ENCODE assay signal across 8 cellular contexts in the genomic region with DNA sequence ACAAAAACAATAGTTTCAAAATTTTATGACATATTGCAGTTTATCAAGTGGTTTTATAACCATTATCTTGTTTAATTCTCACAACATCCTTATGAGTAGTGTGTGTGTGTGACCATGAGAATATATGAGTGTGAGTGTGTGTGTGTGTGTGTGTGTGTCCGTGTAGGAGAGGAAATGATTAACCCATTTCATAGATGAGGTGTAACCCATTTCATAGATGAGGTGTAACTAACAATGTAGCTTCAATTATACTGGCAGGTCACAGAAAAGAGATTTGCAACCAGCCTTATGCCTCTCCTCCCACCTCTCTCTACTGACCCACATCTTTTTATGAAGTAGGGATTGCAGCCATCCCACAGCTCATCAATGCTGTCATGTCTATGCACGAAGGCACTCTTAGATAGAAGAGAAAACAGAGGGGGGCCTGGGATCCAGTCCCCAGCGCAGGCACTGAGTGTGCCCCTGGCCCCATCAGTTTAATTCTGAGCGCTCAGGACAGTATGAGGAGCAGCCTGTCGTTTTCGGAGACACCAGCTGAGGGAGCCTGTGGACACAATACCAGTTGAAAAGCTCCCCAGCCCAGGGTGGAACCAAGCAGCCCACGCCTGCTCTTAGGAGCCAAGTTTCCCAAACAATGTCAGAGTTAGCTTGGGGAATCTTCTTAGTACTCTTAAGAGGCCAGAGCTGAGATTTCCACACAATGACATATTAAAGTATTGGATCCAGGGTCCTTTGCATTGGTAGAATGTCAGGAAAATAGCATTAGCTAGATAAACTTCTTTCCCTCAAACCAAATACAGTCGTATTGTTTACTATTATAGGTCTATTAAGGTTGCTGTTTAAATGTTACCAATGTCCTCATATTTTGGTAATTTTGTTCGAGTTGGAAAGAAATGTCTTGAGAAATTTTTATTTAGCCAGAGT.
DNase-seq lines count a peak whose midpoint lies in the region; ATAC-seq and TF ChIP-seq lines count a peak whose summit lies in the region.

No MANE protein-coding gene starts in this region.

- POLR2A ChIA-PET in HCT116 (lab: Charles Lee) = interaction anchor here (0.7 to 1.5 kb wide), 3 partner anchors 10 to 246 kb away, joined by 3 to 10 read pairs (median 3); no protein-coding TSS in a partner anchor
- POLR2A ChIA-PET in naive thymus-derived CD4-positive, alpha-beta T cell (lab: Charles Lee) = no interaction called here

- H3K4me1 Mint-ChIP-seq in naive thymus-derived CD4-positive, alpha-beta T cell = no peaks in the 10 kb centered on the region

- peak overlapping the region; percentile 75 for H3K4me2 ChIP-seq in HCT116 (ENCODE audit: low read length)
- no peak overlapping the region for H3K4me2 ChIP-seq in Loucy (ENCODE audit: low read depth, low read length, poor library complexity, severe bottlenecking)

- intact Hi-C loops in HCT116 (cut with micrococcal nuclease) (loop anchor here (1.0 to 5.0 kb wide), 3 partner anchors 247 to 403 kb away; no protein-coding TSS in a partner anchor), esophagus muscularis mucosa (cut with DNase I) (loop anchor here (2.0 to 10.0 kb wide), 5 partner anchors 47 to 419 kb away; no protein-coding TSS in a partner anchor), vagina (cut with DNase I) (loop anchor here (5.0 kb wide), 2 partner anchors 127 to 332 kb away; no protein-coding TSS in a partner anchor)
- intact Hi-C loops in naive thymus-derived CD4-positive, alpha-beta T cell (cut with micrococcal nuclease) = loop anchor here in 1 of 2 donors (1.0 kb wide), 1 partner anchor 332 kb away; no protein-coding TSS in a partner anchor

- RAD21 ChIA-PET in HCT116 (lab: Charles Lee; ENCODE audit: low non-redundant PET in 1 of 2, low total read pairs in 2 of 2, uncharacterized antibody in 2 of 2, unreplicated experiment in 2 of 2) = interaction anchor here (0.6 to 1.5 kb wide), 9 partner anchors 11 to 336 kb away, joined by 3 to 7 read pairs (median 3); no protein-coding TSS in a partner anchor

- peaks cover 0 to 3% (median 0%) of the 10 kb centered on the region in 5 donors for H3K36me3 Mint-ChIP-seq in naive thymus-derived CD4-positive, alpha-beta T cell

- no peaks in the 10 kb centered on the region for H4K20me1 ChIP-seq in HCT116 (ENCODE audit: insufficient read depth)
- no peaks in the 10 kb centered on the region for H4K20me1 ChIP-seq in Loucy (ENCODE audit: insufficient read depth, low read length, poor library complexity, severe bottlenecking)

- peaks cover 24 to 42% (median 29%) of the 10 kb centered on the region in 5 donors for H3K27me3 Mint-ChIP-seq in naive thymus-derived CD4-positive, alpha-beta T cell

- no peak overlapping the region for H3K4me3 Mint-ChIP-seq in naive thymus-derived CD4-positive, alpha-beta T cell

- H3K9me3 ChIP-seq in HCT116 (ENCODE audit: control insufficient read depth in 1 of 2, insufficient read depth in 1 of 2, low read depth in 1 of 2, low read length in 2 of 2) (no peaks in the 10 kb centered on the region), Loucy (ENCODE audit: insufficient read depth, low read depth, low read length) (no peaks in the 10 kb centered on the region), esophagus muscularis mucosa (no peaks in the 10 kb centered on the region), vagina (no peaks in the 10 kb centered on the region)
- peaks cover 0 to 5% (median 0%) of the 10 kb centered on the region in 3 experiments for H3K9me3 ChIP-seq in naive thymus-derived CD4-positive, alpha-beta T cell (ENCODE audit: control insufficient read depth in 2 of 3, low read length in 3 of 3)

- TF ChIP-seq RAD21 in HCT116 (IDR thresholded peaks at IDR 0.05; ENCODE audit: low read depth) = no peak

- BruUV-seq in HCT116 (replicated peaks; lab: Mats Ljungman, UMichigan) = no TSS peak

- H3F3A ChIP-seq in Loucy (ENCODE audit: low read depth) = no peaks in the 10 kb centered on the region

- no peak overlapping the region for H2AFZ ChIP-seq in HCT116 (ENCODE audit: low read depth, low read length, poor library complexity, severe bottlenecking)
- no peak overlapping the region for H2AFZ ChIP-seq in Loucy (ENCODE audit: low read length)

- H3K27me3 ChIP-seq in HCT116 (ENCODE audit: insufficient read depth, low read length) (no peaks in the 10 kb centered on the region), Loucy (ENCODE audit: insufficient read depth, low read length, poor library complexity, severe bottlenecking) (no peaks in the 10 kb centered on the region), esophagus muscularis mucosa (no peaks in the 10 kb centered on the region), vagina (no peaks in the 10 kb centered on the region)
- no peaks in the 10 kb centered on the region for H3K27me3 ChIP-seq in naive thymus-derived CD4-positive, alpha-beta T cell (ENCODE audit: control insufficient read depth in 2 of 2, insufficient read depth in 2 of 2, low read length in 2 of 2)

- ATAC-seq in HCT116 = peak; percentile 75
- peak; percentile 64 for ATAC-seq in naive thymus-derived CD4-positive, alpha-beta T cell

- TF ChIP-seq POLR2A in HCT116 (IDR thresholded peaks at IDR 0.05; ENCODE audit: borderline replicate concordance, extremely low read depth, insufficient read depth, insufficient read length) (no peak), esophagus muscularis mucosa (IDR thresholded peaks at IDR 0.05; ENCODE audit: low read depth) (no peak), vagina (IDR thresholded peaks at IDR 0.05) (no peak)

- CTCF ChIA-PET in HCT116 (lab: Charles Lee) = interaction anchor here (0.8 to 2.1 kb wide), 19 partner anchors 9 to 425 kb away, joined by 3 to 16 read pairs (median 3); a partner anchor contains a TSS
- CTCF ChIA-PET in naive thymus-derived CD4-positive, alpha-beta T cell (lab: Charles Lee) = interaction anchor here (0.6 kb wide), 1 partner anchor 337 kb away, joined by 3 read pairs; no protein-coding TSS in a partner anchor

- peaks cover 0 to 21% (median 4%) of the 10 kb centered on the region in 11 donors for H3K9me3 Mint-ChIP-seq in naive thymus-derived CD4-positive, alpha-beta T cell

- 0 out of 4 replicates have a peak overlapping the region, but pooled peaks of 1 of the 2 experiments have one; percentile 9 for H3K4me3 ChIP-seq in HCT116 (replicated peaks in 1 of 2; ENCODE audit: low read depth in 1 of 2, low read length in 2 of 2)
- H3K4me3 ChIP-seq in Loucy (ENCODE audit: low read length, poor library complexity, severe bottlenecking) = no peak overlapping the region
- no peak overlapping the region for H3K4me3 ChIP-seq in esophagus muscularis mucosa
- H3K4me3 ChIP-seq in naive thymus-derived CD4-positive, alpha-beta T cell (ENCODE audit: low read length) = no peak overlapping the region
- H3K4me3 ChIP-seq in vagina = no peak overlapping the region

- H3K36me3 ChIP-seq in HCT116 (ENCODE audit: control insufficient read depth in 1 of 2, insufficient read depth in 2 of 2, low read length in 2 of 2) (peaks cover 0 to 12% of the 10 kb centered on the region in 2 experiments; a peak in 2 of 4 replicates), Loucy (ENCODE audit: insufficient read depth, low read length) (no peaks in the 10 kb centered on the region), esophagus muscularis mucosa (no peaks in the 10 kb centered on the region), vagina (no peaks in the 10 kb centered on the region)
- no peaks in the 10 kb centered on the region for H3K36me3 ChIP-seq in naive thymus-derived CD4-positive, alpha-beta T cell (ENCODE audit: control insufficient read depth in 2 of 3, insufficient read depth in 3 of 3, low read length in 3 of 3)

- peak; percentile 57 for DNase-seq in activated CD8-positive, alpha-beta memory T cell treated with anti-CD3 and anti-CD28 coated beads for 24 hours
- no peak for DNase-seq in activated CD8-positive, alpha-beta memory T cell treated with anti-CD3 and anti-CD28 coated beads, Interleukin-2, amount 50 U/mL, for 48 hours
- DNase-seq in HCT116 (ENCODE audit: low read depth, low spot score) (peak; percentile 63), UCSD-AML1 (lab: John Stamatoyannopoulos, UW; ENCODE audit: unreplicated experiment) (peak; percentile 50), esophagus muscularis mucosa (ENCODE audit: extremely low spot score) (no peak), vagina (ENCODE audit: extremely low spot score in 2 of 2) (peak in 1 of 2 donors; percentile 93)
- DNase-seq in naive thymus-derived CD4-positive, alpha-beta T cell = peak in 1 of 9 donors; percentile 9

- 35% methylated on average over 4 of the region's 9 CpGs for WGBS in esophagus muscularis mucosa

- H3K27ac ChIP-seq in HCT116 (ENCODE audit: low read depth, low read length) = peak overlapping the region; percentile 91
- H3K27ac ChIP-seq in esophagus muscularis mucosa (replicated peaks in 1 of 4) = peak overlapping the region in 1 of 4 donors; percentile 38
- no peak overlapping the region for H3K27ac ChIP-seq in naive thymus-derived CD4-positive, alpha-beta T cell (ENCODE audit: low read depth, low read length)
- H3K27ac ChIP-seq in vagina = peak overlapping the region; percentile 8

- peak overlapping the region; percentile 60 for H3K9ac ChIP-seq in HCT116 (ENCODE audit: low read length)
- H3K9ac ChIP-seq in Loucy (ENCODE audit: low read depth, low read length, poor library complexity, severe bottlenecking) = no peak overlapping the region

- no peak overlapping the region for H3K27ac Mint-ChIP-seq in naive thymus-derived CD4-positive, alpha-beta T cell

- H3K4me1 ChIP-seq in HCT116 (ENCODE audit: control insufficient read depth in 1 of 2, insufficient read depth in 2 of 2, low read length in 2 of 2) = peaks cover 71 to 89% of the 10 kb centered on the region in 2 experiments
- no peaks in the 10 kb centered on the region for H3K4me1 ChIP-seq in Loucy (ENCODE audit: insufficient read depth, low read length, poor library complexity, severe bottlenecking)
- peaks cover 21 to 48% (median 34%) of the 10 kb centered on the region in 4 donors for H3K4me1 ChIP-seq in esophagus muscularis mucosa
- no peaks in the 10 kb centered on the region for H3K4me1 ChIP-seq in naive thymus-derived CD4-positive, alpha-beta T cell (ENCODE audit: control insufficient read depth in 2 of 2, insufficient read depth in 2 of 2, low read length in 2 of 2)
- H3K4me1 ChIP-seq in vagina = peaks cover 30% of the 10 kb centered on the region

- H3K9me2 ChIP-seq in HCT116 (ENCODE audit: insufficient read depth) (no peaks in the 10 kb centered on the region), Loucy (replicated peaks; ENCODE audit: low read depth, low read length) (no peaks in the 10 kb centered on the region)

- H3K79me2 ChIP-seq in HCT116 (ENCODE audit: insufficient read depth, low read length) = peaks cover 43% of the 10 kb centered on the region
- H3K79me2 ChIP-seq in Loucy (ENCODE audit: insufficient read depth, low read length) = no peaks in the 10 kb centered on the region

- TF ChIP-seq CTCF in HCT116 (IDR thresholded peaks at IDR 0.05 in 2 of 3, conservative IDR thresholded peaks at IDR 0.05 in 1 of 3; ENCODE audit: borderline replicate concordance in 1 of 3, insufficient read depth in 1 of 3, low read depth in 2 of 3, low read length in 2 of 3) (peak in 2 of 3 experiments; percentile 76 to 81; a peak in 4 of 6 replicates), Loucy (conservative IDR thresholded peaks at IDR 0.05; ENCODE audit: low read length) (peak; percentile 63), esophagus muscularis mucosa (IDR thresholded peaks at IDR 0.05) (peak; percentile 83 to 88 (median 86)), vagina (IDR thresholded peaks at IDR 0.05) (peak in 2 of 3 experiments; percentile 56 to 75)

- no peak for TF ChIP-seq EP300 in esophagus muscularis mucosa (IDR thresholded peaks at IDR 0.05)

Comparison
In these comparisons a context has a peak if more than half of its experiments do, and no peak if none do; other contexts are left out.
1. DNase-seq: peak in activated CD8-positive, alpha-beta memory T cell treated with anti-CD3 and anti-CD28 coated beads for 24 hours (single experiment), HCT116 (single experiment) and UCSD-AML1 (single experiment); none in activated CD8-positive, alpha-beta memory T cell treated with anti-CD3 and anti-CD28 coated beads, Interleukin-2, amount 50 U/mL, for 48 hours (single experiment) and esophagus muscularis mucosa (single experiment).
2. Peak in every context shown above with its lines, with median percentiles within 50 percentile points of each other: CTCF ChIP-seq.